ENCODE assay signal across 18 cellular contexts in the genomic region with DNA sequence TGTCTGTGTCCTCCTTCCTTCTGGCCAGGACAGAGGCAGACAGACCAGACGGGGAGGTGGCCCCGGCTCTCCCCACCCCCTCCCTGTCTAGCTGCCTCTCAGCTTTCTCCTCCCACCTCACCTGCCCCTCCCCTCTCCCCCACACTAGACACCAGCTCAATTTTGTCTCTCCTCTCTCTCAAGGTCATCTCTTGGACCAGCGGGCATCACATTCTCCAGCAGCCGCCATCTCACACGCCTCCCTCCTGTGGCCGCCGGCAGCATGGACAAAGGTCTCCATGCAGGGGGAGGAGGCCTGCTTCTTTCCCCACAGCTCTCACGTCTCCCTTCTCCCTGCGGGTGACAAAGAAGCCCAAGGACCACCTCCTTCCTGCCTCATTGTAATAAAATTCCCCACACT. TPM values are rescaled to one million over a fixed set of nuclear protein-coding genes. Genes with fewer than 3 reads are reported as not detected.
DNase-seq lines count a peak whose midpoint lies in the region; ATAC-seq, FAIRE-seq and TF ChIP-seq lines count a peak whose summit lies in the region.
"Had no signal": no experiment of that assay in that cellular context is flagged by ENCODE, and none has a peak within 500 bp of the region (broad histone marks: within the 10 kb centered on the region; RNA-seq: fewer than 3 reads in every experiment).

No MANE protein-coding gene starts in this region.

- no peaks in the 10 kb centered on the region for H3K27me3 Mint-ChIP-seq in chondrocyte (ENCODE audit: low read depth)

- no peaks in the 10 kb centered on the region for H3K27me3 ChIP-seq in small intestine (ENCODE audit: control insufficient read depth in 2 of 2, insufficient read depth in 2 of 2, low read length in 2 of 2)

- WGBS in small intestine, 3 donors: 21 to 65% (median 44%) methylated on average over 3 to 9 of the region's 9 CpGs

- no peak for TF ChIP-seq CTCF in chondrocyte (IDR thresholded peaks at IDR 0.05)

- H3K4me1 ChIP-seq in small intestine (ENCODE audit: control insufficient read depth in 2 of 2, insufficient read depth in 1 of 2, low read depth in 1 of 2, low read length in 1 of 2): no peaks in the 10 kb centered on the region

- H3K36me3 Mint-ChIP-seq in chondrocyte (ENCODE audit: low read depth): no peaks in the 10 kb centered on the region
- H3K36me3 Mint-ChIP-seq: CD14-positive monocyte had no signal

- peak; percentile 11 for DNase-seq in M059J (ENCODE audit: low read depth)
- DNase-seq in chondrocyte (ENCODE audit: low spot score): peak; percentile 59
- DNase-seq in left lobe of liver (ENCODE audit: low spot score): no peak
- DNase-seq in small intestine: peak; percentile 47
- DNase-seq in SIG-M5 treated with dmso at 0.1 percent for 504 hours (lab: John Stamatoyannopoulos, UW; ENCODE audit: unreplicated experiment): no peak
- DNase-seq in EL: no peak
- DNase-seq: activated T-cell treated with anti-CD3 and anti-CD28 coated beads for 4 hours; anterior cingulate cortex; effector memory CD8-positive, alpha-beta T cell; left lung; NCI-H1694; SHP77 treated with DMSO at 0.1 percent for 48 hours; stimulated activated CD4-positive, alpha-beta T cell treated with anti-CD3 and anti-CD28 coated beads, Interleukin-4, amount 100 ng/mL, for 24 hours; stimulated activated naive CD4-positive, alpha-beta T cell had no signal

- ATAC-seq in left lobe of liver: peak; percentile 20
- ATAC-seq in HG02970 (IDR thresholded peaks at IDR 0.05; ENCODE audit: low FRiP score, unreplicated experiment): no peak
- ATAC-seq in HG02938 (IDR thresholded peaks at IDR 0.05; ENCODE audit: unreplicated experiment): no peak
- ATAC-seq: effector memory CD8-positive, alpha-beta T cell; left lung had no signal

- no peak overlapping the region for H3K4me3 Mint-ChIP-seq in chondrocyte (ENCODE audit: unreplicated experiment)
- H3K4me3 Mint-ChIP-seq: CD14-positive monocyte; effector memory CD8-positive, alpha-beta T cell had no signal

- no peaks in the 10 kb centered on the region for H3K36me3 ChIP-seq in small intestine (ENCODE audit: control insufficient read depth in 2 of 2, insufficient read depth in 2 of 2, low read length in 2 of 2)
- H3K36me3 ChIP-seq: left lung had no signal

- no peak overlapping the region for H3K4me3 ChIP-seq in small intestine (ENCODE audit: low read depth in 1 of 2, low read length in 2 of 2)
- H3K4me3 ChIP-seq: left lung had no signal

- H3K9me3 Mint-ChIP-seq in chondrocyte (ENCODE audit: low read depth): no peaks in the 10 kb centered on the region
- H3K9me3 Mint-ChIP-seq: CD14-positive monocyte; effector memory CD8-positive, alpha-beta T cell had no signal

- H3K27ac ChIP-seq in small intestine (ENCODE audit: low read depth in 1 of 2, low read length in 1 of 2): peak overlapping the region in 1 of 2 donors; percentile 13

- peaks cover 54% of the 10 kb centered on the region for H3K4me1 Mint-ChIP-seq in chondrocyte (ENCODE audit: low read depth)

- H3K9me3 ChIP-seq in small intestine (ENCODE audit: control insufficient read depth, low read depth): no peaks in the 10 kb centered on the region
- H3K9me3 ChIP-seq: left lung had no signal

- peak overlapping the region; percentile 73 for H3K27ac Mint-ChIP-seq in chondrocyte (ENCODE audit: unreplicated experiment)
- H3K27ac Mint-ChIP-seq: effector memory CD8-positive, alpha-beta T cell had no signal

- FAIRE-seq in small intestine (lab: Jason Lieb, UNC): no peak

RNA-seq across cellular contexts. Expression of a gene that starts 14.5 kb away (rescaled TPM):
- total RNA-seq in M059J (2014; rRNA removed; shearing (Covaris generic)): not detected in 2 replicates
- total RNA-seq in chondrocyte (not detected in 3 replicates), left lobe of liver (not detected)
- not detected for polyA plus RNA-seq in small intestine
- total RNA-seq: glomerular endothelial cell, left lung had no signal
- polyA plus RNA-seq: CD14-positive monocyte had no signal

RNA-seq across cellular contexts. Expression of a gene that starts 32.9 kb away (rescaled TPM):
- not detected in 2 replicates for total RNA-seq in M059J (2014; rRNA removed; shearing (Covaris generic))
- total RNA-seq in chondrocyte (29.5 to 33.7 TPM (median 33.2 TPM) in 3 replicates), left lobe of liver (6.4 TPM)
- 10 to 100 TPM in 1 of 3 donors, under 1 TPM in 2; 0.22 to 27.0 (median 0.54) TPM for polyA plus RNA-seq in small intestine
- total RNA-seq: glomerular endothelial cell had no signal
- polyA plus RNA-seq: CD14-positive monocyte had no signal

Comparison
In these comparisons a context has a peak if more than half of its experiments do, and no peak if none do; other contexts are left out.
1. DNase-seq: peak in M059J (single experiment), chondrocyte (single experiment) and small intestine (single experiment); none in left lobe of liver (single experiment), SIG-M5 treated with dmso at 0.1 percent for 504 hours (single experiment) and EL (single experiment).